ENCODE assay signal across 8 cellular contexts in the genomic region with DNA sequence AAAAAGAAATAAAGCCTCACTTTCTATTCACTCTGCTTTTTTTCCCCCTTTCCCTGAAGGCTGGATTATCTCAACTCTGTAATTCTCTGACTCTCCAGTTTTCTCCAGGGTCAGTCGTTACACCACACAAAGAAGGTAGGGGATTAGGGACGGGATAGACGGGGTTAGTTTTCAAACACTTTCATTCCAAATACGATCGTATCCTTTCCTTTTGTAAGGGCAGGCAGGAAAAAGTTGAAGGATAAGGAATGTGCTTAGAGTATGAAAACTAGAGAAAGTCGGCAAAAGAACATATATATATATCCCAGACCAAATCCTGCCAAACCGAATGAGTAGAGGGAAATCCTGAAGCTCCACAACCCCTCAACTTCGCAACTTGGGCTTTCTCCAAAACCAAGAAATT. TPM values are rescaled to one million over a fixed set of nuclear protein-coding genes. Genes with fewer than 3 reads are reported as not detected.
A peak's percentile ranks its signal among the peaks of the same experiment; 100 is the strongest.
DNase-seq lines count a peak whose midpoint lies in the region; ATAC-seq and TF ChIP-seq lines count a peak whose summit lies in the region.

No MANE protein-coding gene starts in this region.

- H3K9me3 ChIP-seq in SU-DHL-6 (ENCODE audit: insufficient read depth, low read length): no peaks in the 10 kb centered on the region
- no peaks in the 10 kb centered on the region for H3K9me3 ChIP-seq in sigmoid colon

- peak overlapping the region; percentile 69 for H3K4me2 ChIP-seq in SU-DHL-6 (ENCODE audit: low read depth, low read length, poor library complexity, severe bottlenecking)

- no peak for TF ChIP-seq CTCF in GM12875 (IDR thresholded peaks at IDR 0.05; ENCODE audit: borderline replicate concordance, insufficient read depth, low read depth, low read length)
- TF ChIP-seq CTCF in SU-DHL-6 (IDR thresholded peaks at IDR 0.05; ENCODE audit: insufficient read depth, low read length, poor library complexity, severe bottlenecking): no peak
- TF ChIP-seq CTCF in fibroblast of mammary gland (conservative IDR thresholded peaks at IDR 0.05; ENCODE audit: control insufficient read depth, insufficient read depth, low read depth, low read length): no peak
- no peak for TF ChIP-seq CTCF in sigmoid colon (IDR thresholded peaks at IDR 0.05)

- no peak for DNase-seq in fibroblast of mammary gland (ENCODE audit: low read depth)
- no peak for DNase-seq in sigmoid colon
- no peak for DNase-seq in NK-92 treated with Interleukin-12 subunit alpha and Interleukin-12 subunit beta, amount 100 ng/mL, for 24 hours (lab: John Stamatoyannopoulos, UW)
- no peak for DNase-seq in EL

- peak overlapping the region; percentile 83 for H3K27ac ChIP-seq in SU-DHL-6 (ENCODE audit: low read depth, low read length)
- H3K27ac ChIP-seq in sigmoid colon: peak overlapping the region; percentile 90 to 96 (median 93)

- peak overlapping the region; percentile 24 for H3K4me3 ChIP-seq in GM12875 (ENCODE audit: low read depth, low read length)
- H3K4me3 ChIP-seq in SU-DHL-6 (ENCODE audit: insufficient read depth, low read length, poor library complexity, severe bottlenecking): peak overlapping the region; percentile 26
- peak overlapping the region; percentile 46 for H3K4me3 ChIP-seq in fibroblast of mammary gland (ENCODE audit: control insufficient read depth, low read depth, low read length)
- H3K4me3 ChIP-seq in sigmoid colon: peak overlapping the region; percentile 23 to 76 (median 42)

- peak overlapping the region; percentile 50 for H3K9ac ChIP-seq in SU-DHL-6 (ENCODE audit: low read length)

- intact Hi-C loops in sigmoid colon (cut with DNase I): loop anchor here (10.0 kb wide), 1 partner anchor 337 kb away; a partner anchor contains a TSS

- peaks cover 0 to 50% (median 34%) of the 10 kb centered on the region in 4 donors for H3K4me1 ChIP-seq in sigmoid colon

- no peak for TF ChIP-seq EP300 in sigmoid colon (IDR thresholded peaks at IDR 0.05)

- H3K79me2 ChIP-seq in SU-DHL-6 (ENCODE audit: insufficient read depth, low read length): peaks cover 15% of the 10 kb centered on the region; the same call in 1 of the 2 replicates

- no peaks in the 10 kb centered on the region for H3K9me2 ChIP-seq in SU-DHL-6 (replicated peaks; ENCODE audit: insufficient read depth, low read length)

- ATAC-seq in GM21723 (IDR thresholded peaks at IDR 0.05; ENCODE audit: unreplicated experiment) (no peak), HG03139 (IDR thresholded peaks at IDR 0.05; ENCODE audit: unreplicated experiment) (no peak)

- H3K36me3 ChIP-seq in SU-DHL-6 (ENCODE audit: low read length) (no peaks in the 10 kb centered on the region), sigmoid colon (peaks cover 18 to 22% (median 21%) of the 10 kb centered on the region in 4 donors)

- H3F3A ChIP-seq in SU-DHL-6 (ENCODE audit: insufficient read depth): peaks cover 24% of the 10 kb centered on the region

- 1 to 2% methylated on average over 8 of the region's 8 CpGs for WGBS in sigmoid colon, 2 donors

- H3K27me3 ChIP-seq in SU-DHL-6 (ENCODE audit: low read length) (no peaks in the 10 kb centered on the region), sigmoid colon (no peaks in the 10 kb centered on the region)

- no peaks in the 10 kb centered on the region for H4K20me1 ChIP-seq in SU-DHL-6 (ENCODE audit: low read depth, low read length)

- TF ChIP-seq POLR2A in sigmoid colon (IDR thresholded peaks at IDR 0.05): no peak

- H2AFZ ChIP-seq in SU-DHL-6 (ENCODE audit: low read depth, low read length, severe bottlenecking): no peak overlapping the region

RNA-seq across cellular contexts. Expression of a gene that starts 0.6 kb away (rescaled TPM):
- 100 to 1,000 TPM in 1 of 4 donors, 10 to 100 TPM in 3; 67.6 to 102 (median 88.7) TPM for total RNA-seq in sigmoid colon
- polyA plus RNA-seq in sigmoid colon: 10 to 100 TPM in 2 of 3 donors, 1 to 10 TPM in 1; 9.0 to 73.9 (median 13.8) TPM

RNA-seq across cellular contexts. Expression of a gene that starts 9.4 kb away (rescaled TPM):
- 1 to 10 TPM; 3.9 to 6.9 (median 4.8) TPM for total RNA-seq in sigmoid colon
- 1 to 10 TPM; 1.2 to 3.8 (median 1.4) TPM for polyA plus RNA-seq in sigmoid colon

RNA-seq across cellular contexts. Expression of a gene that starts 11.1 kb away (rescaled TPM):
- total RNA-seq in sigmoid colon: 1,000 to 10,000 TPM; 1,926 to 5,407 (median 3,655) TPM
- polyA plus RNA-seq in sigmoid colon: 1,000 to 10,000 TPM; 6,021 to 9,845 (median 6,338) TPM

RNA-seq across cellular contexts. Expression of a gene that starts 23.1 kb away (rescaled TPM):
- total RNA-seq in sigmoid colon: 100 to 1,000 TPM in 3 of 4 donors, 10 to 100 TPM in 1; 52.9 to 157 (median 110) TPM
- polyA plus RNA-seq in sigmoid colon: 100 to 1,000 TPM in 1 of 3 donors, 10 to 100 TPM in 2; 68.4 to 136 (median 73.9) TPM

RNA-seq across cellular contexts. Expression of a gene that starts 24.9 kb away (rescaled TPM):
- 10 to 100 TPM; 37.7 to 90.6 (median 64.1) TPM for total RNA-seq in sigmoid colon
- 10 to 100 TPM; 26.4 to 63.7 (median 32.3) TPM for polyA plus RNA-seq in sigmoid colon
